Comparison of ENCODE assay signal across 31 cellular contexts in the genomic region with DNA sequence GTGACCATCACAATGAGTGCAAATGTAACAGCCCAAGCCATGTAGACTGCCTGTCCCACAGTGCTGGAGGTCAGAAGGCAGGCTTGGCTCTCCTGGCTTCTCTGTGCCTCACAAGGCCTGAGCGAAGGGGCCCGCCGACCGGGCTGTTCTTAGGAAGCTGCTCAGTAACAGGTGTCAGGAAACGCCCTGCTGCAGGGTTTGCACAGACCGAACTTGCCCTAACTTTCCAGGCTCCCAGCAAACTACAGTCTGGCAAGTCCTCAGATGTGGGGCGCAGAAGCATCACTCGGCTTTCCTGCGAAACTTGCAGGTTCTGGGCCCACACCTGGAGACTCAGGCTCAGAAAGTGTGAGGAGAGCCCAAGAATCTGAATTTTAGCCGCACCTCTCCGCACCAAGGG.
"Had no signal": no experiment of that assay in that cellular context is flagged by ENCODE, and none has a peak within 500 bp of the region (broad histone marks: within the 10 kb centered on the region; RNA-seq: fewer than 3 reads in every experiment).

No MANE protein-coding gene starts in this region.

- H3K27me3 ChIP-seq: adrenal gland, ascending aorta, cardiac muscle cell had no signal

- H3K9me3 Mint-ChIP-seq: activated B cell treated with CpG ODN at 0.5 μM for 24 hours; activated CD4-positive, alpha-beta memory T cell treated with anti-CD3 and anti-CD28 coated beads for 36 hours; activated CD4-positive, alpha-beta T cell treated with anti-CD3 and anti-CD28 coated beads, Interleukin-2, amount 10 ng/mL, durations not matched to agents 24 days and 14 days; activated CD8-positive, alpha-beta T cell treated with anti-CD3 and anti-CD28 coated beads for 36 hours; activated naive CD4-positive, alpha-beta T cell treated with anti-CD3 and anti-CD28 coated beads for 36 hours; activated naive CD4-positive, alpha-beta T cell treated with anti-CD3 and anti-CD28 coated beads, Interleukin-2, amount 50 U/mL, for 72 hours; activated naive CD8-positive, alpha-beta T cell treated with anti-CD3 and anti-CD28 coated beads for 36 hours; activated T-cell treated with anti-CD3 and anti-CD28 coated beads, Interleukin-2, amount 50 U/mL, for 4 hours; activated T-cell treated with anti-CD3 and anti-CD28 coated beads, Interleukin-2, amount 50 U/mL, for 72 hours; activated T-helper 1 cell treated with anti-CD3 and anti-CD28 coated beads, Interleukin-12 subunit alpha, Interleukin-12 subunit beta, Interleukin-2, Interleukin-4 antibody, amounts not matched to agents 30 ng/mL and 10 ng/mL and 1 ng/mL, durations not matched to agents 14 hours and 24 hours and 36 hours; activated T-helper 17 cell treated with anti-CD3 and anti-CD28 coated beads, Interleukin-2, amount 50 U/mL, for 72 hours; T-cell had no signal

- H3K4me3 Mint-ChIP-seq: activated B cell treated with CpG ODN at 0.5 μM for 24 hours; activated CD4-positive, alpha-beta memory T cell treated with anti-CD3 and anti-CD28 coated beads for 36 hours; activated CD4-positive, alpha-beta T cell treated with anti-CD3 and anti-CD28 coated beads, Interleukin-2, amount 10 ng/mL, durations not matched to agents 24 days and 14 days; activated CD8-positive, alpha-beta T cell treated with anti-CD3 and anti-CD28 coated beads for 36 hours; activated naive CD4-positive, alpha-beta T cell treated with anti-CD3 and anti-CD28 coated beads for 36 hours; activated naive CD8-positive, alpha-beta T cell treated with anti-CD3 and anti-CD28 coated beads for 36 hours; activated T-cell treated with anti-CD3 and anti-CD28 coated beads, Interleukin-2, amount 50 U/mL, for 4 hours; activated T-cell treated with anti-CD3 and anti-CD28 coated beads, Interleukin-2, amount 50 U/mL, for 72 hours; activated T-helper 1 cell treated with anti-CD3 and anti-CD28 coated beads, Interleukin-12 subunit alpha, Interleukin-12 subunit beta, Interleukin-2, Interleukin-4 antibody, amounts not matched to agents 30 ng/mL and 10 ng/mL and 1 ng/mL, durations not matched to agents 14 hours and 24 hours and 36 hours; activated T-helper 17 cell treated with anti-CD3 and anti-CD28 coated beads, Interleukin-2, amount 50 U/mL, for 72 hours; brain; T-cell; T-helper 17 cell had no signal

- H3K4me1 ChIP-seq: adrenal gland, ascending aorta had no signal

- FAIRE-seq: bronchial epithelial cell, TTC549 had no signal

- H3K4me3 ChIP-seq: adrenal gland, ascending aorta, cardiac muscle cell had no signal

- H3K36me3 Mint-ChIP-seq: activated CD4-positive, alpha-beta memory T cell treated with anti-CD3 and anti-CD28 coated beads for 36 hours; activated naive CD4-positive, alpha-beta T cell treated with anti-CD3 and anti-CD28 coated beads, Interleukin-2, amount 50 U/mL, for 72 hours; activated naive CD8-positive, alpha-beta T cell treated with anti-CD3 and anti-CD28 coated beads for 36 hours; T-cell had no signal

- H3K4me1 Mint-ChIP-seq: activated B cell treated with CpG ODN at 0.5 μM for 24 hours; activated CD4-positive, alpha-beta T cell treated with anti-CD3 and anti-CD28 coated beads, Interleukin-2, amount 10 ng/mL, durations not matched to agents 24 days and 14 days; activated naive CD8-positive, alpha-beta T cell treated with anti-CD3 and anti-CD28 coated beads for 36 hours; activated T-helper 17 cell treated with anti-CD3 and anti-CD28 coated beads, Interleukin-2, amount 50 U/mL, for 72 hours; brain; T-cell; T-helper 17 cell had no signal

- H3K9me3 ChIP-seq: adrenal gland had no signal

- DNase-seq: activated B cell treated with CpG ODN at 0.5 μM for 24 hours; activated CD4-positive, alpha-beta memory T cell treated with anti-CD3 and anti-CD28 coated beads for 36 hours; activated CD4-positive, alpha-beta T cell treated with anti-CD3 and anti-CD28 coated beads for 4 hours; activated CD4-positive, alpha-beta T cell treated with anti-CD3 and anti-CD28 coated beads, Interleukin-2, amount 10 ng/mL, durations not matched to agents 24 days and 14 days; activated CD4-positive, alpha-beta T cell treated with anti-CD3 and anti-CD28 coated beads, Interleukin-2, amount 50 U/mL, for 1 hour; activated CD4-positive, alpha-beta T cell treated with anti-CD3 and anti-CD28 coated beads, Interleukin-2, amount 50 U/mL, for 4 hours; activated CD4-positive, CD25-positive, alpha-beta regulatory T cell treated with anti-CD3 and anti-CD28 coated beads, Interleukin-2, amount 50 U/mL, for 72 hours; activated CD8-positive, alpha-beta memory T cell treated with anti-CD3 and anti-CD28 coated beads, Interleukin-2, amount 50 U/mL, for 4 hours; activated CD8-positive, alpha-beta T cell treated with anti-CD3 and anti-CD28 coated beads for 36 hours; activated gamma-delta T cell treated with Interleukin-2 at 50 U/mL for 16 hours; activated naive CD4-positive, alpha-beta T cell; activated naive CD4-positive, alpha-beta T cell treated with anti-CD3 and anti-CD28 coated beads for 36 hours; activated naive CD4-positive, alpha-beta T cell treated with anti-CD3 and anti-CD28 coated beads, Interleukin-2, amount 50 U/mL, for 16 hours; activated naive CD8-positive, alpha-beta T cell treated with anti-CD3 and anti-CD28 coated beads for 36 hours; activated T-cell treated with anti-CD3 and anti-CD28 coated beads for 4 hours; activated T-cell treated with anti-CD3 and anti-CD28 coated beads, Interleukin-2, amount 50 U/mL, for 1 hour; activated T-cell treated with anti-CD3 and anti-CD28 coated beads, Interleukin-2, amount 50 U/mL, for 4 hours; activated T-cell treated with anti-CD3 and anti-CD28 coated beads, Interleukin-2, amount 50 U/mL, for 72 hours; adrenal gland; amniotic stem cell; central memory CD4-positive, alpha-beta T cell; T-cell; T-helper 17 cell had no signal

- H3K27ac ChIP-seq: adrenal gland, ascending aorta, cardiac muscle cell had no signal

- H3K27me3 Mint-ChIP-seq: activated B cell treated with CpG ODN at 0.5 μM for 24 hours; activated CD4-positive, alpha-beta memory T cell treated with anti-CD3 and anti-CD28 coated beads for 36 hours; activated CD4-positive, alpha-beta T cell treated with anti-CD3 and anti-CD28 coated beads, Interleukin-2, amount 10 ng/mL, durations not matched to agents 24 days and 14 days; activated CD8-positive, alpha-beta T cell treated with anti-CD3 and anti-CD28 coated beads for 36 hours; activated naive CD8-positive, alpha-beta T cell treated with anti-CD3 and anti-CD28 coated beads for 36 hours; activated T-helper 17 cell treated with anti-CD3 and anti-CD28 coated beads, Interleukin-2, amount 50 U/mL, for 72 hours had no signal

- H3K27ac Mint-ChIP-seq: activated B cell treated with CpG ODN at 0.5 μM for 24 hours; activated CD4-positive, alpha-beta memory T cell treated with anti-CD3 and anti-CD28 coated beads for 36 hours; activated CD4-positive, alpha-beta T cell treated with anti-CD3 and anti-CD28 coated beads, Interleukin-2, amount 10 ng/mL, durations not matched to agents 24 days and 14 days; activated CD8-positive, alpha-beta T cell treated with anti-CD3 and anti-CD28 coated beads for 36 hours; activated naive CD4-positive, alpha-beta T cell treated with anti-CD3 and anti-CD28 coated beads for 36 hours; activated naive CD4-positive, alpha-beta T cell treated with anti-CD3 and anti-CD28 coated beads, Interleukin-2, amount 50 U/mL, for 72 hours; activated naive CD8-positive, alpha-beta T cell treated with anti-CD3 and anti-CD28 coated beads for 36 hours; activated T-cell treated with anti-CD3 and anti-CD28 coated beads, Interleukin-2, amount 50 U/mL, for 72 hours; activated T-helper 1 cell treated with anti-CD3 and anti-CD28 coated beads, Interleukin-12 subunit alpha, Interleukin-12 subunit beta, Interleukin-2, Interleukin-4 antibody, amounts not matched to agents 30 ng/mL and 10 ng/mL and 1 ng/mL, durations not matched to agents 14 hours and 24 hours and 36 hours; activated T-helper 17 cell treated with anti-CD3 and anti-CD28 coated beads, Interleukin-2, amount 50 U/mL, for 72 hours; brain; T-cell; T-helper 17 cell had no signal
